Comparison of ENCODE assay signal across 17 cellular contexts in genomic region chr2:189008555-189009312, GRCh38. TPM values are rescaled to one million over a fixed set of nuclear protein-coding genes. Genes with fewer than 3 reads are reported as not detected.
"Had no signal": no experiment of that assay in that cellular context is flagged by ENCODE, and none has a peak within 500 bp of the region (broad histone marks: within the 10 kb centered on the region; RNA-seq: fewer than 3 reads in every experiment).

No MANE protein-coding gene starts in this region.

- H3K36me3 Mint-ChIP-seq: activated CD4-positive, alpha-beta memory T cell treated with anti-CD3 and anti-CD28 coated beads for 36 hours; activated naive CD8-positive, alpha-beta T cell treated with anti-CD3 and anti-CD28 coated beads for 36 hours; immature natural killer cell had no signal

- H3K4me1 Mint-ChIP-seq: activated naive CD8-positive, alpha-beta T cell treated with anti-CD3 and anti-CD28 coated beads for 36 hours; immature natural killer cell; neural crest cell had no signal

- ATAC-seq: activated T-cell treated with anti-CD3 and anti-CD28 coated beads, Interleukin-2, amount 50 U/mL, for 72 hours; left cardiac atrium had no signal

- H3K27me3 ChIP-seq: breast epithelium, esophagus muscularis mucosa, tibial artery had no signal

- H3K4me1 ChIP-seq: breast epithelium had no signal

- H3K4me3 Mint-ChIP-seq: activated CD4-positive, alpha-beta memory T cell treated with anti-CD3 and anti-CD28 coated beads for 36 hours; activated naive CD8-positive, alpha-beta T cell treated with anti-CD3 and anti-CD28 coated beads for 36 hours; activated T-cell treated with anti-CD3 and anti-CD28 coated beads, Interleukin-2, amount 50 U/mL, for 72 hours; immature natural killer cell; neural crest cell had no signal

- H3K9me3 ChIP-seq: breast epithelium, esophagus muscularis mucosa, tibial artery had no signal

- H3K4me3 ChIP-seq: breast epithelium, esophagus muscularis mucosa, skin epidermis, tibial artery had no signal

- DNase-seq: activated CD4-positive, alpha-beta memory T cell treated with anti-CD3 and anti-CD28 coated beads for 36 hours; activated CD4-positive, alpha-beta T cell treated with anti-CD3 and anti-CD28 coated beads for 1 hour; activated gamma-delta T cell treated with Interleukin-2 at 50 U/mL for 16 hours; activated naive CD8-positive, alpha-beta T cell treated with anti-CD3 and anti-CD28 coated beads for 36 hours; activated T-cell treated with anti-CD3 and anti-CD28 coated beads, Interleukin-2, amount 50 U/mL, for 72 hours; aorta; foreskin fibroblast; glutamatergic neuron; immature natural killer cell; left cardiac atrium; mammary epithelial cell; tibial artery had no signal

- H3K27ac Mint-ChIP-seq: activated CD4-positive, alpha-beta memory T cell treated with anti-CD3 and anti-CD28 coated beads for 36 hours; activated naive CD8-positive, alpha-beta T cell treated with anti-CD3 and anti-CD28 coated beads for 36 hours; activated T-cell treated with anti-CD3 and anti-CD28 coated beads, Interleukin-2, amount 50 U/mL, for 72 hours; immature natural killer cell had no signal

- H3K27ac ChIP-seq: esophagus muscularis mucosa had no signal

- H3K9me3 Mint-ChIP-seq: activated CD4-positive, alpha-beta memory T cell treated with anti-CD3 and anti-CD28 coated beads for 36 hours; activated naive CD8-positive, alpha-beta T cell treated with anti-CD3 and anti-CD28 coated beads for 36 hours; activated T-cell treated with anti-CD3 and anti-CD28 coated beads, Interleukin-2, amount 50 U/mL, for 72 hours had no signal

RNA-seq across cellular contexts. Expression of gene COL3A1, which starts 34.6 kb away (rescaled TPM):
- total RNA-seq: activated CD4-positive, alpha-beta memory T cell treated with anti-CD3 and anti-CD28 coated beads for 36 hours; activated naive CD8-positive, alpha-beta T cell treated with anti-CD3 and anti-CD28 coated beads for 36 hours; T-helper 2 cell treated with Interferon-gamma antibody and Interleukin-4, amounts not matched to agents 100 ng/mL and 5 ng/mL, for 36 hours had no signal
